ENCODE assay signal across 8 cellular contexts in the genomic region with DNA sequence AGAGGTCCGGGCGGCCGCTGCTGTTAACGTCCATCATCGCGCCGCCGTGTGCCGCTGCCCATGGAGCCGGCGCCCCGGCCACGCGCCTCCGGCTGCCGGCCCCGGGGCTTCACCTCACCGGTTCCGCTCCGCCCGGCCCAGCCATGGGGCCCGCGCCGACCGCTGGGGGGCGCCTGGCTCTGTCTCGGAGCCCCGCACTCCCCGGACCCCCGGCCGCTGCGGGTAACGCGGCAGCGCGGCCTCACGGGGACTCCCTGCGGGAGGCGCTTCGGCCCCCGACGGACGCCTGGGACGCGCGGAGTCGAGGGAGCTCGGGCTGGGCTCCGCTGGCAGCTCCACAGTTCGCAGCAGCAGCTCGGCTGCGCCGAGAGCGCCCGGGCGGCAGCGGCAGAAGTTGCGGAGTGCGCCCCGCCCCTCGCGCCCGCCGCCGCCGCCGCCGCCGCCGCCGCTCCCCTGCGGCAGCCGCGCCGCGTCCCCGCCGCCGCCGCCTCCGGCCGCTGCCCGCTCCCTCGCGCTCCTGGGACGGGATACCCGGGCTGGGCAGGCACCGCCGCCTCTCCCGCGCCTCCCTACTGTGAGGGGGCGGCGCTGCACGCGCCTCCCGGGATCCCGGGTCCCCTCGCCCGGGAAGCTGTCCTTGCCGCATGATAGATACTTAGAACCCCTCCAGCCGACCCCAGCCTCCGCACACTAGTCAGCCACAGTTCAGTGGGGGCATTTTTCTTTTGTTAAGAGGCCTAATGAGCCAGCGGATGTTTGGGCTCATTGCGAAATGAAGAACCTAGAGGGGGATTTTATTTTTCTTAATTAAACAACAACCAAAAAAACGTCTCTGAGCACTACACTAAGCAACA. TPM values are rescaled to one million over a fixed set of nuclear protein-coding genes. Genes with fewer than 3 reads are reported as not detected.
DNase-seq lines count a peak whose midpoint lies in the region; ATAC-seq and TF ChIP-seq lines count a peak whose summit lies in the region.

A gene (minus strand): TSS at position 405 of the 854 bp plus-strand sequence. CDS start 368 bp downstream, at position 37.

- H3K27ac ChIP-seq in PC-9, result peak within 1 kb of the TSS; percentile 76
- peak within 1 kb of the TSS; percentile 60 for H3K27ac ChIP-seq in osteoblast (ENCODE audit: low read depth, low read length)
- peak within 1 kb of the TSS; percentile 69 for H3K27ac ChIP-seq in vagina

- no peaks in the 10 kb centered on the region for H4K20me1 ChIP-seq in PC-9 (ENCODE audit: insufficient read depth)
- H4K20me1 ChIP-seq in osteoblast (ENCODE audit: insufficient read depth, low read length), result no peaks in the 10 kb centered on the region

- H3F3A ChIP-seq in PC-9 (ENCODE audit: insufficient read depth, low read depth), result peaks cover 14% of the 10 kb centered on the region; the same call in 1 of the 2 replicates

- no peak; the same call in 1 of the 2 replicates for TF ChIP-seq CTCF in PC-9 (conservative IDR thresholded peaks at IDR 0.05)
- peak; percentile 29 for TF ChIP-seq CTCF in osteoblast (IDR thresholded peaks at IDR 0.05; ENCODE audit: extremely low read depth, low read depth, low read length)
- peak in 2 of 3 experiments; percentile 42 to 58 for TF ChIP-seq CTCF in vagina (IDR thresholded peaks at IDR 0.05)

- H3K27me3 ChIP-seq in PC-9 (ENCODE audit: insufficient read depth, low read depth) (no peaks in the 10 kb centered on the region), osteoblast (ENCODE audit: insufficient read depth, low read length) (no peaks in the 10 kb centered on the region), vagina (no peaks in the 10 kb centered on the region)

- CTCF ChIA-PET in PC-9 (lab: Charles Lee), result interaction anchor here (0.5 to 0.6 kb wide), 3 partner anchors 107 to 1064 kb away, joined by 3 to 17 read pairs (median 4); no protein-coding TSS in a partner anchor

- ATAC-seq in HG02852 (IDR thresholded peaks at IDR 0.05; ENCODE audit: unreplicated experiment), result peak; percentile 69

- H2AFZ ChIP-seq in PC-9 (peak within 1 kb of the TSS; percentile 83), osteoblast (ENCODE audit: low read length) (peak within 1 kb of the TSS; percentile 95)

- H3K9me2 ChIP-seq in PC-9 (ENCODE audit: insufficient read depth), result no peaks in the 10 kb centered on the region

- H3K4me1 ChIP-seq in PC-9 (replicated peaks; ENCODE audit: insufficient read depth) (peaks cover 16% of the 10 kb centered on the region), osteoblast (ENCODE audit: insufficient read depth, low read length) (peaks cover 21% of the 10 kb centered on the region), vagina (peaks cover 11% of the 10 kb centered on the region)

- no TSS peak for BruUV-seq in PC-9 (replicated peaks; lab: Mats Ljungman, UMichigan)

- DNase-seq in SIG-M5 treated with dmso at 0.1 percent for 504 hours (lab: John Stamatoyannopoulos, UW; ENCODE audit: unreplicated experiment), result peak; percentile 66
- DNase-seq in SIG-M5 (lab: John Stamatoyannopoulos, UW), result no peak
- DNase-seq in PC-9, result peak in 1 of 2 experiments; percentile 56
- peak; percentile 33 for DNase-seq in activated gamma-delta T cell (lab: John Stamatoyannopoulos, UW)
- peak; percentile 43 for DNase-seq in glomerular visceral epithelial cell (ENCODE audit: extremely low spot score)
- DNase-seq in osteoblast (ENCODE audit: insufficient read length, low spot score, missing footprints), result peak; percentile 95
- no peak for DNase-seq in vagina (ENCODE audit: extremely low spot score in 2 of 2)

- H3K79me2 ChIP-seq in PC-9 (ENCODE audit: low read depth) (no peaks in the 10 kb centered on the region), osteoblast (ENCODE audit: insufficient read depth, low read length) (peaks cover 21% of the 10 kb centered on the region)

- intact Hi-C loops in PC-9 (cut with micrococcal nuclease; ENCODE audit: unreplicated experiment), result no loop called here
- intact Hi-C loops in vagina (cut with DNase I), result no loop called here

- H3K36me3 ChIP-seq in PC-9 (ENCODE audit: low read depth), result no peaks in the 10 kb centered on the region
- H3K36me3 ChIP-seq in osteoblast (ENCODE audit: insufficient read depth, low read length), result no peaks in the 10 kb centered on the region
- no peaks in the 10 kb centered on the region for H3K36me3 ChIP-seq in vagina

- POLR2A ChIA-PET in PC-9 (lab: Charles Lee; ENCODE audit: unreplicated experiment), result interaction anchor here (0.6 kb wide), 1 partner anchor 103 kb away, joined by 3 read pairs; no protein-coding TSS in a partner anchor

- H3K9me3 ChIP-seq in PC-9 (ENCODE audit: insufficient read depth, low read depth), result no peaks in the 10 kb centered on the region
- no peaks in the 10 kb centered on the region for H3K9me3 ChIP-seq in osteoblast (ENCODE audit: low read depth, low read length)
- H3K9me3 ChIP-seq in vagina, result no peaks in the 10 kb centered on the region

- TF ChIP-seq POLR2A in vagina (IDR thresholded peaks at IDR 0.05), result no peak

- H3K4me3 ChIP-seq in PC-9, result peak within 1 kb of the TSS; percentile 58
- peak within 1 kb of the TSS; percentile 79 for H3K4me3 ChIP-seq in osteoblast (ENCODE audit: insufficient read depth, low read length)
- peak within 1 kb of the TSS; percentile 55 to 75 for H3K4me3 ChIP-seq in vagina

- peak within 1 kb of the TSS; percentile 76 for H3K4me2 ChIP-seq in PC-9
- peak within 1 kb of the TSS; percentile 79 for H3K4me2 ChIP-seq in osteoblast (ENCODE audit: insufficient read depth, low read length)

RNA-seq across cellular contexts. Expression of the gene that starts here (rescaled TPM):
- total RNA-seq in PC-9 (2021) (0.52 and 0.55 TPM in 2 replicates), osteoblast (9.8 and 12.4 TPM in 2 replicates), vagina (0.74 TPM)

Comparison
In these comparisons a context has a peak if more than half of its experiments do, and no peak if none do; other contexts are left out.
1. DNase-seq: peak in SIG-M5 treated with dmso at 0.1 percent for 504 hours (single experiment), activated gamma-delta T cell (single experiment), glomerular visceral epithelial cell (single experiment) and osteoblast (single experiment); none in SIG-M5 (single experiment) and vagina (0 of 2).
2. Peak in every context shown above with its lines, with median percentiles within 50 percentile points of each other: H3K27ac ChIP-seq and H3K4me3 ChIP-seq.